24 cellular contexts compared by ENCODE assay signal in genomic region chr5:988316-988715, GRCh38. TPM values are rescaled to one million over a fixed set of nuclear protein-coding genes. Genes with fewer than 3 reads are reported as not detected.
DNase-seq lines count a peak whose midpoint lies in the region; ATAC-seq, FAIRE-seq and TF ChIP-seq lines count a peak whose summit lies in the region.
"Had no signal": no experiment of that assay in that cellular context is flagged by ENCODE, and none has a peak within 500 bp of the region (broad histone marks: within the 10 kb centered on the region; RNA-seq: fewer than 3 reads in every experiment).

No MANE protein-coding gene starts in this region.

- H3K4me2 ChIP-seq in HepG2 (ENCODE audit: low read depth, low read length) = no peak overlapping the region
- H3K4me2 ChIP-seq in BLaER1 treated with 17β-estradiol and CSF1 and Interleukin-3, amounts not matched to agents 10 nM and 100 nM = peak overlapping the region in 9 of 11 experiments; percentile 88 to 99 (median 93); a peak in 12 of 22 replicates
- no peak overlapping the region for H3K4me2 ChIP-seq in MM.1S (ENCODE audit: low read depth, low read length)

- H3K79me2 ChIP-seq in HepG2 (ENCODE audit: insufficient read depth, low read length) = no peaks in the 10 kb centered on the region
- no peaks in the 10 kb centered on the region for H3K79me2 ChIP-seq in MM.1S (ENCODE audit: low read length)

- POLR2A ChIA-PET in HepG2 (lab: Yijun Ruan, JAX) = no interaction called here

- no TSS peak for BruUV-seq in HepG2 (replicated peaks; lab: Mats Ljungman, UMichigan)

- intact Hi-C loops in HepG2 (cut with micrococcal nuclease; ENCODE audit: unreplicated experiment) = no loop called here
- intact Hi-C loops in right lobe of liver (cut with DNase I) = no loop called here

- no peak for TF ChIP-seq POLR2A in HepG2 (IDR thresholded peaks at IDR 0.05; ENCODE audit: insufficient read depth in 1 of 2, low read depth in 2 of 2, low read length in 2 of 2)
- no peak for TF ChIP-seq POLR2A in right lobe of liver (IDR thresholded peaks at IDR 0.05)

- 0 out of 2 replicates have a peak, but pooled peaks cover 5% of the 10 kb centered on the region for H3K4me1 ChIP-seq in HepG2 (ENCODE audit: insufficient read depth, low read length)
- H3K4me1 ChIP-seq in right lobe of liver = peaks cover 0 to under 1% (median 0%) of the 10 kb centered on the region in 4 donors
- peaks cover 40 to 61% (median 57%) of the 10 kb centered on the region in 10 experiments for H3K4me1 ChIP-seq in BLaER1 treated with 17β-estradiol and CSF1 and Interleukin-3, amounts not matched to agents 10 nM and 100 nM
- no peaks in the 10 kb centered on the region for H3K4me1 ChIP-seq in MM.1S (ENCODE audit: low read length)
- H3K4me1 ChIP-seq: BE2C had no signal

- no peak overlapping the region for H3K27ac ChIP-seq in HepG2 (ENCODE audit: extremely low read length, insufficient read depth, low read length)
- H3K27ac ChIP-seq in right lobe of liver = no peak overlapping the region
- H3K27ac ChIP-seq in BLaER1 treated with 17β-estradiol and CSF1 and Interleukin-3, amounts not matched to agents 10 nM and 100 nM = peak overlapping the region in 1 of 11 experiments; percentile 96; a peak in 1 of 22 replicates
- no peak overlapping the region for H3K27ac ChIP-seq in MM.1S (ENCODE audit: low read length)
- H3K27ac ChIP-seq: 22Rv1, C4-2B, GM23248 had no signal

- peaks cover 6% of the 10 kb centered on the region; the same call in 1 of the 2 replicates for H3K9me3 ChIP-seq in HepG2 (ENCODE audit: low read length)
- no peaks in the 10 kb centered on the region for H3K9me3 ChIP-seq in right lobe of liver
- H3K9me3 ChIP-seq in BLaER1 treated with 17β-estradiol and CSF1 and Interleukin-3, amounts not matched to agents 10 nM and 100 nM (replicated peaks in 1 of 11) = peaks cover 29 to 49% (median 43%) of the 10 kb centered on the region in 11 experiments
- H3K9me3 ChIP-seq in MM.1S (replicated peaks; ENCODE audit: insufficient read depth, low read length) = no peaks in the 10 kb centered on the region
- H3K9me3 ChIP-seq: BE2C had no signal

- DNase-seq in HepG2 (ENCODE audit: low spot score) = no peak
- no peak for DNase-seq in right lobe of liver
- peak; percentile 1 for DNase-seq in iPS-NIHi11 (ENCODE audit: low spot score)
- no peak for DNase-seq in MM.1S
- DNase-seq in effector CD8-positive, alpha-beta T cell (lab: John Stamatoyannopoulos, UW) = no peak
- DNase-seq: ACHN; AML-193; BE2C; Caco-2; CD4-positive, CD25-positive, alpha-beta regulatory T cell; CD8-positive, alpha-beta T cell; DMS153; DND-41; GM23248; H7; HCEC 1CT had no signal

- no peak for FAIRE-seq in HepG2 (lab: Jason Lieb, UNC)
- FAIRE-seq: A204.1, G401.6, GM12892, GM19239, H1 had no signal

- CTCF ChIA-PET in HepG2 (lab: Yijun Ruan, JAX; ENCODE audit: low intra/inter-chr PET ratio, low total read pairs) = no interaction called here

- TF ChIP-seq RAD21 in HepG2 (CRISPR knock-in tag; IDR thresholded peaks at IDR 0.05) = no peak

- H3K4me3 ChIP-seq in HepG2 (replicated peaks in 1 of 3; ENCODE audit: insufficient read depth in 1 of 3, low read depth in 2 of 3, low read length in 3 of 3) = no peak overlapping the region
- no peak overlapping the region for H3K4me3 ChIP-seq in right lobe of liver
- no peak overlapping the region for H3K4me3 ChIP-seq in BLaER1 treated with 17β-estradiol and CSF1 and Interleukin-3, amounts not matched to agents 10 nM and 100 nM
- no peak overlapping the region for H3K4me3 ChIP-seq in MM.1S (ENCODE audit: low read length)
- H3K4me3 ChIP-seq: GM23248 had no signal

- ATAC-seq in HepG2 = no peak
- no peak for ATAC-seq in right lobe of liver
- ATAC-seq: CD8-positive, alpha-beta T cell had no signal

- TF ChIP-seq CTCF in HepG2 (CRISPR knock-in tag; IDR thresholded peaks at IDR 0.05) (no peak), right lobe of liver (IDR thresholded peaks at IDR 0.05) (no peak), MM.1S (IDR thresholded peaks at IDR 0.05; ENCODE audit: low read length) (no peak)

- no peak for TF ChIP-seq EP300 in HepG2 (IDR thresholded peaks at IDR 0.05; ENCODE audit: low read depth in 2 of 2, low read length in 2 of 2)
- no peak for TF ChIP-seq EP300 in HepG2 (CRISPR knock-in tag; IDR thresholded peaks at IDR 0.05; ENCODE audit: borderline replicate concordance)

- no peaks in the 10 kb centered on the region for H3K36me3 ChIP-seq in HepG2 (replicated peaks in 1 of 2; ENCODE audit: control insufficient read depth in 1 of 2, insufficient read depth in 2 of 2, low read length in 2 of 2)
- H3K36me3 ChIP-seq in right lobe of liver = no peaks in the 10 kb centered on the region
- H3K36me3 ChIP-seq in BLaER1 treated with 17β-estradiol and CSF1 and Interleukin-3, amounts not matched to agents 10 nM and 100 nM = peaks cover 0 to 14% (median 0%) of the 10 kb centered on the region in 11 experiments; a peak in 3 of 22 replicates
- no peaks in the 10 kb centered on the region for H3K36me3 ChIP-seq in MM.1S (replicated peaks; ENCODE audit: insufficient read depth, low read length)
- H3K36me3 ChIP-seq: BE2C had no signal

- H3K27me3 ChIP-seq in HepG2 (ENCODE audit: control insufficient read depth in 1 of 2, insufficient read depth in 2 of 2, low read length in 2 of 2) (peaks cover 0 to 12% of the 10 kb centered on the region in 2 experiments; a peak in 2 of 5 replicates), right lobe of liver (no peaks in the 10 kb centered on the region), MM.1S (replicated peaks; ENCODE audit: insufficient read depth, low read length) (peaks cover 73% of the 10 kb centered on the region)
- peaks cover 0 to 17% (median 0%) of the 10 kb centered on the region in 11 experiments; a peak in 5 of 22 replicates for H3K27me3 ChIP-seq in BLaER1 treated with 17β-estradiol and CSF1 and Interleukin-3, amounts not matched to agents 10 nM and 100 nM

- 33% methylated on average over 6 of the region's 6 CpGs for WGBS in HepG2 (ENCODE audit: low lambda C conversion rate)
- 66% methylated on average over 6 of the region's 6 CpGs for WGBS in right lobe of liver (ENCODE audit: insufficient coverage, low coverage, low lambda C conversion rate, missing lambda C conversion rate)

- in situ Hi-C loops in HepG2 (cut with HindIII; ENCODE audit: extremely low pct_ligation_motif_present, low pct_unique_long_range_greater_than_20kb) = no loop called here

- no peaks in the 10 kb centered on the region for H3F3A ChIP-seq in MM.1S (ENCODE audit: insufficient read depth, low read length)

- no peaks in the 10 kb centered on the region for H3K9me2 ChIP-seq in MM.1S (replicated peaks; ENCODE audit: insufficient read depth, low read length)

- no peaks in the 10 kb centered on the region for H4K20me1 ChIP-seq in HepG2 (ENCODE audit: insufficient read depth, low read length)
- H4K20me1 ChIP-seq in BLaER1 treated with 17β-estradiol and CSF1 and Interleukin-3, amounts not matched to agents 10 nM and 100 nM = peaks cover 0 to 4% (median 0%) of the 10 kb centered on the region in 11 experiments; a peak in 1 of 22 replicates
- H4K20me1 ChIP-seq in MM.1S (ENCODE audit: insufficient read depth, low read length) = no peaks in the 10 kb centered on the region

- no peak overlapping the region for H2AFZ ChIP-seq in HepG2 (ENCODE audit: low read length)
- H2AFZ ChIP-seq in MM.1S (ENCODE audit: low read length) = no peak overlapping the region
- H2AFZ ChIP-seq: GM23248 had no signal

- H3K9ac ChIP-seq in HepG2 (ENCODE audit: insufficient read depth, low read depth, low read length) = no peak overlapping the region
- H3K9ac ChIP-seq in BLaER1 treated with 17β-estradiol and CSF1 and Interleukin-3, amounts not matched to agents 10 nM and 100 nM = no peak overlapping the region
- no peak overlapping the region for H3K9ac ChIP-seq in MM.1S (ENCODE audit: low read length)
- H3K9ac ChIP-seq: GM23248 had no signal

TF ChIP-seq in HepG2, 621 proteins besides CTCF, POLR2A, EP300 and RAD21 (continues in another document):
- TF ChIP-seq CREBL2 (CRISPR knock-in tag; IDR thresholded peaks at IDR 0.05; ENCODE audit: borderline replicate concordance) (no peak), ZFP36 (IDR thresholded peaks at IDR 0.05; ENCODE audit: borderline replicate concordance, low read depth, low read length, partially characterized antibody) (peak; percentile 47), SRY (CRISPR knock-in tag; IDR thresholded peaks at IDR 0.05) (no peak), ZNF7 (CRISPR knock-in tag; IDR thresholded peaks at IDR 0.05) (peak; percentile 98), ZNF24 (IDR thresholded peaks at IDR 0.05) (no peak), SIX1 (CRISPR knock-in tag; IDR thresholded peaks at IDR 0.05; ENCODE audit: borderline replicate concordance) (no peak)

RNA-seq across cellular contexts. Expression of gene NKD2, which starts 20.3 kb away (rescaled TPM):
- total RNA-seq in HepG2 (2016; rRNA removed; fragmentation: Illumina TruSeq; extraction: Trizol) = 0.53 and 0.94 TPM in 2 replicates
- 0.26 and 0.91 TPM in 2 replicates for total RNA-seq in HepG2 (2016; cell fraction: cytosol; rRNA removed; fragmentation: Illumina TruSeq; extraction: Trizol; ENCODE audit: low read depth)
- total RNA-seq in HepG2 (2016; cell fraction: insoluble cytoplasmic fraction; rRNA removed; fragmentation: Illumina TruSeq; extraction: Trizol) = 0.77 and 1.1 TPM in 2 replicates
- total RNA-seq in HepG2 (2016; cell fraction: membrane; rRNA removed; fragmentation: Illumina TruSeq; extraction: Trizol) = 0.48 and 0.90 TPM in 2 replicates
- total RNA-seq in HepG2 (2016; cell fraction: nucleus; rRNA removed; fragmentation: Illumina TruSeq; extraction: Trizol) = 0.81 and 2.0 TPM in 2 replicates
- polyA plus RNA-seq in HepG2 (2011; rRNA removed) = 0.81 and 0.82 TPM in 2 replicates
- 0.13 and 0.70 TPM in 2 replicates for polyA plus RNA-seq in HepG2 (2011; cell fraction: cytosol; rRNA removed)
- 10.6 and 14.1 TPM in 2 replicates for polyA plus RNA-seq in HepG2 (2011; cell fraction: nucleus; rRNA removed)
- 0.39 and 0.79 TPM in 2 replicates for polyA plus RNA-seq in HepG2 (2012)
- polyA plus RNA-seq in HepG2 (2016; cell fraction: cytosol; fragmentation: Illumina TruSeq; extraction: Trizol; ENCODE audit: low read depth) = 0.59 and 0.60 TPM in 2 replicates
- polyA plus RNA-seq in HepG2 (2016; cell fraction: insoluble cytoplasmic fraction; fragmentation: Illumina TruSeq; extraction: Trizol; ENCODE audit: low read depth) = 1.1 and 1.2 TPM in 2 replicates
- 0.76 and 0.84 TPM in 2 replicates for polyA plus RNA-seq in HepG2 (2016; cell fraction: membrane; fragmentation: Illumina TruSeq; extraction: Trizol; ENCODE audit: low read depth)
- 5.1 and 6.3 TPM in 2 replicates for polyA plus RNA-seq in HepG2 (2016; cell fraction: nucleus; fragmentation: Illumina TruSeq; extraction: Trizol; ENCODE audit: insufficient read depth, low read depth)
- polyA minus RNA-seq in HepG2 (2011; rRNA and poly(A)+ RNA removed; ENCODE audit: low replicate concordance) = 1.6 TPM in 1 of 2 replicates, not detected in the other
- 0.30 and 0.62 TPM in 2 replicates for polyA minus RNA-seq in HepG2 (2011; cell fraction: cytosol; rRNA and poly(A)+ RNA removed)
- 0.62 and 1.0 TPM in 2 replicates for polyA minus RNA-seq in HepG2 (2011; cell fraction: nucleus; rRNA and poly(A)+ RNA removed)
- total RNA-seq in right lobe of liver = 1 to 10 TPM in 4 of 6 experiments, under 1 TPM in 2; 0.93 to 2.9 (median 2.2) TPM
- total RNA-seq: CD4-positive, CD25-positive, alpha-beta regulatory T cell; GM23248 had no signal
- polyA plus RNA-seq: CD4-positive, CD25-positive, alpha-beta regulatory T cell; GM23248 had no signal

Comparison
In these comparisons a context has a peak if more than half of its experiments do, and no peak if none do; other contexts are left out.
1. H3K4me2 ChIP-seq: peak in BLaER1 treated with 17β-estradiol and CSF1 and Interleukin-3, amounts not matched to agents 10 nM and 100 nM (9 of 11); none in HepG2 (single experiment) and MM.1S (single experiment).